Comparison of ENCODE assay signal across 1 cellular context in the genomic region with DNA sequence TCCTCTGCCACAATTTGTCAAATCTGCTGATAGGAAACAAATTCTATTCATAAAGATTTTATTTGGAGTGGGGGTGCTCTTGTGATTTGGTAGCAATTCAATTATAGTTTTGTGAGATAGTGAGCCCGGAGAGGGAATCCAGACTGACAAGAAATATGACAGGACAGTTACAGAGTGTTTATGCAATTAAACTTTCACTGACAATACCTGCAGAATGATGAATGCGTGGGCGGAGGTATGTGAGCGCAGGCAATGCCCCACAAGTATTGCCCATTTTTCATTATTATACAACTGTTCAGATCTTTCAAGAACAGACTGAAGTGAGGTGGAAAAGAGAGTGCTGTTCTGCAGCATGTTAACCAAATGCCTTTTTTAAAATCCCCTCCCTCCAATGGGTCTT.
TF ChIP-seq lines count a peak whose summit lies in the region.

No MANE protein-coding gene starts in this region.

TF ChIP-seq in K562, 482 proteins besides CTCF, POLR2A, EP300 and RAD21 (continued from another document):
- TF ChIP-seq, protein P1, sequence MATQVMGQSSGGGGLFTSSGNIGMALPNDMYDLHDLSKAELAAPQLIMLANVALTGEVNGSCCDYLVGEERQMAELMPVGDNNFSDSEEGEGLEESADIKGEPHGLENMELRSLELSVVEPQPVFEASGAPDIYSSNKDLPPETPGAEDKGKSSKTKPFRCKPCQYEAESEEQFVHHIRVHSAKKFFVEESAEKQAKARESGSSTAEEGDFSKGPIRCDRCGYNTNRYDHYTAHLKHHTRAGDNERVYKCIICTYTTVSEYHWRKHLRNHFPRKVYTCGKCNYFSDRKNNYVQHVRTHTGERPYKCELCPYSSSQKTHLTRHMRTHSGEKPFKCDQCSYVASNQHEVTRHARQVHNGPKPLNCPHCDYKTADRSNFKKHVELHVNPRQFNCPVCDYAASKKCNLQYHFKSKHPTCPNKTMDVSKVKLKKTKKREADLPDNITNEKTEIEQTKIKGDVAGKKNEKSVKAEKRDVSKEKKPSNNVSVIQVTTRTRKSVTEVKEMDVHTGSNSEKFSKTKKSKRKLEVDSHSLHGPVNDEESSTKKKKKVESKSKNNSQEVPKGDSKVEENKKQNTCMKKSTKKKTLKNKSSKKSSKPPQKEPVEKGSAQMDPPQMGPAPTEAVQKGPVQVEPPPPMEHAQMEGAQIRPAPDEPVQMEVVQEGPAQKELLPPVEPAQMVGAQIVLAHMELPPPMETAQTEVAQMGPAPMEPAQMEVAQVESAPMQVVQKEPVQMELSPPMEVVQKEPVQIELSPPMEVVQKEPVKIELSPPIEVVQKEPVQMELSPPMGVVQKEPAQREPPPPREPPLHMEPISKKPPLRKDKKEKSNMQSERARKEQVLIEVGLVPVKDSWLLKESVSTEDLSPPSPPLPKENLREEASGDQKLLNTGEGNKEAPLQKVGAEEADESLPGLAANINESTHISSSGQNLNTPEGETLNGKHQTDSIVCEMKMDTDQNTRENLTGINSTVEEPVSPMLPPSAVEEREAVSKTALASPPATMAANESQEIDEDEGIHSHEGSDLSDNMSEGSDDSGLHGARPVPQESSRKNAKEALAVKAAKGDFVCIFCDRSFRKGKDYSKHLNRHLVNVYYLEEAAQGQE (CRISPR knock-in tag; IDR thresholded peaks at IDR 0.05; ENCODE audit: low read depth): no peak
TF ChIP-seq in K562: peak in this region for 1.
